ENCODE assay signal across 13 cellular contexts in the genomic region with DNA sequence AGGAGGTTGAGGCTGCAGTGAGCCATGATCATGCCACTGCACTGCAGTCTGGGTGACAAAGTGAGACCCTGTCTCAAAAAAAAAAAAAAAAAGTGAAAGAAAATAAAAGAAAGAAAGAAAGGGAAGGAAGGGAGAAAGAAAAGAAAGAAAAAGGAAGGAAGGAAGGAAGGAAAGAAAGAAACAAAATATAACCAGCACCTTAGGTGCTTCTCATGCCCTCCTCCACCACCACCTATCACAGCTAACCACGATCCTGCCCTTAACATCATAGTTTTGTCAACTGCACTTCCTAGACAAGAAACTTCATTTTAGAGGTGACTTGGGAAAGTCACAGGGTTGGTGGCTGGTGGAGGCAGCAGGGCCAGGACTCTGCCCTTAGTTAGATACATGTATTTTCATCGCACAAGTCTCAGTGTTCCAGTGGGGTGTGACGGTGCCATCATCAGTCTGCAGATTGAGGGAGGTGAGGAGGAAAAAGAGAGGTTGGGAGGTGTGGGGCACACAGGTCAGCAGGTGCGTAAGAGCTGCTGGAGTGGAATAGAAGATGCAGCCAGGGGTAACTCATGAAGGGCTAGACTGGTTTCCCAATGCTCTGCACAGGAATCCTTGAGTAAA. TPM values are rescaled to one million over a fixed set of nuclear protein-coding genes. Genes with fewer than 3 reads are reported as not detected.
A peak's percentile ranks its signal among the peaks of the same experiment; 100 is the strongest.
DNase-seq lines count a peak whose midpoint lies in the region; ATAC-seq and TF ChIP-seq lines count a peak whose summit lies in the region.
"Had no signal": no experiment of that assay in that cellular context is flagged by ENCODE, and none has a peak within 500 bp of the region (broad histone marks: within the 10 kb centered on the region; RNA-seq: fewer than 3 reads in every experiment).

No MANE protein-coding gene starts in this region.

- H3K4me1 Mint-ChIP-seq in CD4-positive, alpha-beta memory T cell, result peaks cover 44 to 100% (median 65%) of the 10 kb centered on the region in 4 donors
- peaks cover 84% of the 10 kb centered on the region for H3K4me1 Mint-ChIP-seq in activated T-cell treated with anti-CD3 and anti-CD28 coated beads, Interleukin-2, amount 50 U/mL, for 4 hours (ENCODE audit: low read depth)
- H3K4me1 Mint-ChIP-seq in natural killer cell, result peaks cover 82 to 90% of the 10 kb centered on the region in 2 donors

- no peaks in the 10 kb centered on the region for H3K27me3 Mint-ChIP-seq in CD4-positive, alpha-beta memory T cell
- no peaks in the 10 kb centered on the region for H3K27me3 Mint-ChIP-seq in activated T-cell treated with anti-CD3 and anti-CD28 coated beads, Interleukin-2, amount 50 U/mL, for 4 hours (ENCODE audit: low read depth)
- no peaks in the 10 kb centered on the region for H3K27me3 Mint-ChIP-seq in natural killer cell (ENCODE audit: low read depth in 2 of 2)

- intact Hi-C loops in CD4-positive, alpha-beta memory T cell (cut with micrococcal nuclease), result no loop called here
- intact Hi-C loops in natural killer cell (cut with micrococcal nuclease), result no loop called here

- H3K9me3 ChIP-seq in CD4-positive, alpha-beta memory T cell (ENCODE audit: control insufficient read depth in 1 of 2, low read length in 2 of 2), result no peaks in the 10 kb centered on the region

- POLR2A ChIA-PET in CD4-positive, alpha-beta memory T cell (lab: Charles Lee; ENCODE audit: partially characterized antibody), result interaction anchor here (1.1 to 34.1 kb wide), 4 partner anchors 2 to 76 kb away, joined by 3 to 3924 read pairs (median 1964); a partner anchor contains a TSS

- H3K36me3 Mint-ChIP-seq in CD4-positive, alpha-beta memory T cell, result peaks cover 20 to 56% of the 10 kb centered on the region in 2 donors
- peaks cover 42% of the 10 kb centered on the region for H3K36me3 Mint-ChIP-seq in activated T-cell treated with anti-CD3 and anti-CD28 coated beads, Interleukin-2, amount 50 U/mL, for 4 hours (ENCODE audit: insufficient read depth)
- H3K36me3 Mint-ChIP-seq in natural killer cell, result peaks cover 3% of the 10 kb centered on the region

- no peak for ATAC-seq in activated T-cell treated with anti-CD3 and anti-CD28 coated beads, Interleukin-2, amount 50 U/mL, for 4 hours
- no peak for ATAC-seq in natural killer cell
- ATAC-seq in HG03045 (IDR thresholded peaks at IDR 0.05; ENCODE audit: unreplicated experiment), result no peak
- no peak for ATAC-seq in GM18502 (IDR thresholded peaks at IDR 0.05; ENCODE audit: poor library complexity, unreplicated experiment)
- ATAC-seq: right cardiac atrium had no signal

- H3K4me3 ChIP-seq in CD4-positive, alpha-beta memory T cell (ENCODE audit: low read length in 2 of 2), result peak overlapping the region; percentile 38 to 99
- H3K4me3 ChIP-seq in HL-60 (replicated peaks; ENCODE audit: insufficient read depth, low read length), result no peak overlapping the region

- H3K4me3 Mint-ChIP-seq in CD4-positive, alpha-beta memory T cell, result peak overlapping the region; percentile 86 to 99 (median 90)
- H3K4me3 Mint-ChIP-seq in activated T-cell treated with anti-CD3 and anti-CD28 coated beads, Interleukin-2, amount 50 U/mL, for 4 hours, result peak overlapping the region; percentile 100
- H3K4me3 Mint-ChIP-seq in natural killer cell, result peak overlapping the region; percentile 90

- CTCF ChIA-PET in CD4-positive, alpha-beta memory T cell (lab: Charles Lee; ENCODE audit: partially characterized antibody), result interaction anchor here (1.0 to 13.8 kb wide), 5 partner anchors 8 to 146 kb away, joined by 3 to 510 read pairs (median 56); a partner anchor contains a TSS

- H3K27me3 ChIP-seq in CD4-positive, alpha-beta memory T cell (ENCODE audit: insufficient read depth, low read length), result no peaks in the 10 kb centered on the region
- H3K27me3 ChIP-seq in HL-60 (ENCODE audit: insufficient read depth, poor library complexity, severe bottlenecking), result no peaks in the 10 kb centered on the region
- H3K27me3 ChIP-seq: brain microvascular endothelial cell had no signal

- peak in 2 of 5 donors; percentile 18 to 52 for DNase-seq in CD4-positive, alpha-beta memory T cell
- DNase-seq in HL-60 (ENCODE audit: low read depth in 1 of 2, low spot score in 1 of 2) (no peak), natural killer cell (no peak), glomerular visceral epithelial cell (ENCODE audit: extremely low spot score) (no peak)
- no peak for DNase-seq in activated T-cell treated with anti-CD3 and anti-CD28 coated beads, Interleukin-2, amount 50 U/mL, for 4 hours
- DNase-seq in activated effector memory CD4-positive, alpha-beta T cell treated with Interleukin-2 at 50 U/mL for 16 hours, result no peak
- DNase-seq: brain microvascular endothelial cell, C1 segment of cervical spinal cord, GDM1, right cardiac atrium, substantia nigra had no signal

- H3K27ac ChIP-seq in CD4-positive, alpha-beta memory T cell (ENCODE audit: low read depth, low read length), result peak overlapping the region; percentile 97
- H3K27ac ChIP-seq in HL-60 (replicated peaks), result peak overlapping the region; percentile 82
- H3K27ac ChIP-seq: brain microvascular endothelial cell had no signal

- H3K36me3 ChIP-seq in CD4-positive, alpha-beta memory T cell (ENCODE audit: insufficient read depth, low read length), result peaks cover 16% of the 10 kb centered on the region

- peak overlapping the region; percentile 92 to 99 (median 94) for H3K27ac Mint-ChIP-seq in CD4-positive, alpha-beta memory T cell
- H3K27ac Mint-ChIP-seq in natural killer cell, result peak overlapping the region; percentile 87 to 93

- H3K4me1 ChIP-seq in CD4-positive, alpha-beta memory T cell (ENCODE audit: insufficient read depth, low read length), result peaks cover 93% of the 10 kb centered on the region

- TF ChIP-seq CTCF in HL-60 (IDR thresholded peaks at IDR 0.05; ENCODE audit: insufficient read depth, low read length), result no peak
- no peak for TF ChIP-seq CTCF in natural killer cell (IDR thresholded peaks at IDR 0.05)

- no peaks in the 10 kb centered on the region for H3K9me3 Mint-ChIP-seq in CD4-positive, alpha-beta memory T cell
- no peaks in the 10 kb centered on the region for H3K9me3 Mint-ChIP-seq in activated T-cell treated with anti-CD3 and anti-CD28 coated beads, Interleukin-2, amount 50 U/mL, for 4 hours
- H3K9me3 Mint-ChIP-seq in natural killer cell, result no peaks in the 10 kb centered on the region

RNA-seq across cellular contexts. Expression of a gene that starts 10.0 kb away (rescaled TPM):
- total RNA-seq in CD4-positive, alpha-beta memory T cell, result 10 to 100 TPM; 61.4 to 75.2 TPM
- 100 to 1,000 TPM in 1 of 2 donors, 10 to 100 TPM in 1; 94.4 to 120 TPM for polyA plus RNA-seq in CD4-positive, alpha-beta memory T cell
- total RNA-seq in activated T-cell treated with anti-CD3 and anti-CD28 coated beads, Interleukin-2, amount 50 U/mL, for 4 hours, result 100 to 1,000 TPM; 144 to 154 (median 152) TPM
- total RNA-seq in natural killer cell, result 10 to 100 TPM; 55.9 to 68.3 (median 68.1) TPM

RNA-seq across cellular contexts. Expression of a gene that starts 13.4 kb away (rescaled TPM):
- total RNA-seq in CD4-positive, alpha-beta memory T cell, result 10 to 100 TPM; 15.8 to 19.1 TPM
- under 1 TPM in 1 of 2 donors, not detected in 1; 0.80 TPM for polyA plus RNA-seq in CD4-positive, alpha-beta memory T cell
- 10 to 100 TPM; 38.6 to 49.6 (median 43.2) TPM for total RNA-seq in activated T-cell treated with anti-CD3 and anti-CD28 coated beads, Interleukin-2, amount 50 U/mL, for 4 hours
- 100 to 1,000 TPM; 176 to 282 (median 246) TPM for total RNA-seq in natural killer cell
